16 cellular contexts compared by ENCODE assay signal in genomic region chr9:134439368-134439784, GRCh38.
DNase-seq lines count a peak whose midpoint lies in the region; ATAC-seq and TF ChIP-seq lines count a peak whose summit lies in the region.
"Had no signal": no experiment of that assay in that cellular context is flagged by ENCODE, and none has a peak within 500 bp of the region (broad histone marks: within the 10 kb centered on the region; RNA-seq: fewer than 3 reads in every experiment).

No MANE protein-coding gene starts in this region.

- TF ChIP-seq CTCF in WTC11 (IDR thresholded peaks at IDR 0.05) (no peak), nephron progenitor cell (IDR thresholded peaks at IDR 0.05) (no peak)

- H3K4me1 Mint-ChIP-seq in WTC11 (no peaks in the 10 kb centered on the region), nephron progenitor cell (peaks cover 54% of the 10 kb centered on the region)
- H3K4me1 Mint-ChIP-seq in activated T-cell treated with anti-CD3 and anti-CD28 coated beads, Interleukin-2, amount 50 U/mL, for 4 hours (ENCODE audit: low read depth), result peaks cover 11% of the 10 kb centered on the region

- peak overlapping the region; percentile 60 for H3K27ac ChIP-seq in cingulate gyrus (ENCODE audit: low read depth, low read length)

- ATAC-seq in WTC11 (no peak), GM19455 (IDR thresholded peaks at IDR 0.05; ENCODE audit: unreplicated experiment) (no peak)
- ATAC-seq in activated T-cell treated with anti-CD3 and anti-CD28 coated beads, Interleukin-2, amount 50 U/mL, for 4 hours, result no peak
- ATAC-seq: PC-3 had no signal

- CTCF ChIA-PET in WTC11 (lab: Charles Lee), result interaction anchor here (1.0 to 1.4 kb wide), 3 partner anchors 10 to 264 kb away, joined by 4 to 15 read pairs (median 5); no protein-coding TSS in a partner anchor

- H3K9me3 Mint-ChIP-seq in WTC11 (no peaks in the 10 kb centered on the region), nephron progenitor cell (no peaks in the 10 kb centered on the region)
- no peaks in the 10 kb centered on the region for H3K9me3 Mint-ChIP-seq in activated T-cell treated with anti-CD3 and anti-CD28 coated beads, Interleukin-2, amount 50 U/mL, for 4 hours
- H3K9me3 Mint-ChIP-seq: CD8-positive, alpha-beta memory T cell had no signal

- POLR2A ChIA-PET in WTC11 (lab: Charles Lee), result no interaction called here

- no peak overlapping the region for H3K4me3 Mint-ChIP-seq in WTC11
- H3K4me3 Mint-ChIP-seq in nephron progenitor cell, result no peak overlapping the region
- H3K4me3 Mint-ChIP-seq in activated T-cell treated with anti-CD3 and anti-CD28 coated beads, Interleukin-2, amount 50 U/mL, for 4 hours, result no peak overlapping the region
- H3K4me3 Mint-ChIP-seq: CD8-positive, alpha-beta memory T cell had no signal

- DNase-seq in WTC11 (ENCODE audit: low spot score) (no peak), nephron progenitor cell (no peak), cardiac septum (ENCODE audit: low spot score) (no peak)
- DNase-seq in activated T-cell treated with anti-CD3 and anti-CD28 coated beads, Interleukin-2, amount 50 U/mL, for 4 hours, result no peak
- DNase-seq in stimulated activated CD4-positive, alpha-beta T cell treated with anti-CD3 and anti-CD28 coated beads, Interleukin-2, amount 100 ng/mL, for 48 hours, result no peak
- DNase-seq: BE2C; CD8-positive, alpha-beta memory T cell; GF-D8; MM.1S; NCI-H1105; NCI-H187; NCI-H446; NCI-H748 treated with DMSO at 0.1 percent for 48 hours; PC-3 had no signal

- H3K36me3 Mint-ChIP-seq in WTC11 (no peaks in the 10 kb centered on the region), nephron progenitor cell (ENCODE audit: low read depth) (peaks cover 4% of the 10 kb centered on the region)
- H3K36me3 Mint-ChIP-seq in activated T-cell treated with anti-CD3 and anti-CD28 coated beads, Interleukin-2, amount 50 U/mL, for 4 hours (ENCODE audit: insufficient read depth), result peaks cover 5% of the 10 kb centered on the region

- intact Hi-C loops in cardiac septum (cut with DNase I), result loop anchor here (5.0 kb wide), 1 partner anchor 62 kb away; no protein-coding TSS in a partner anchor

- no peaks in the 10 kb centered on the region for H3K27me3 Mint-ChIP-seq in WTC11 (ENCODE audit: low read depth)
- peaks cover 3% of the 10 kb centered on the region for H3K27me3 Mint-ChIP-seq in nephron progenitor cell (ENCODE audit: low read depth, poor library complexity)
- peaks cover 5% of the 10 kb centered on the region for H3K27me3 Mint-ChIP-seq in activated T-cell treated with anti-CD3 and anti-CD28 coated beads, Interleukin-2, amount 50 U/mL, for 4 hours (ENCODE audit: low read depth)

- H3K27ac Mint-ChIP-seq in WTC11 (peak overlapping the region; percentile 36; the same call in 1 of the 2 replicates), nephron progenitor cell (peak overlapping the region; percentile 51)

TF ChIP-seq in WTC11, 78 proteins besides CTCF, POLR2A, EP300 and RAD21:
- TF ChIP-seq ZBTB21 (CRISPR knock-in tag; IDR thresholded peaks at IDR 0.05; ENCODE audit: borderline replicate concordance) (no peak), ZNF425 (CRISPR knock-in tag; conservative IDR thresholded peaks at IDR 0.05) (no peak)
